In genomic region chr2:232525796-232526195, GRCh38 we compare ENCODE assay signal across 14 cellular contexts.
DNase-seq lines count a peak whose midpoint lies in the region; ATAC-seq and TF ChIP-seq lines count a peak whose summit lies in the region.
"Had no signal": no experiment of that assay in that cellular context is flagged by ENCODE, and none has a peak within 500 bp of the region (broad histone marks: within the 10 kb centered on the region; RNA-seq: fewer than 3 reads in every experiment).

TSS of gene CHRND (plus strand) at chr2:232526160. CDS start at chr2:232526216, 56 bp downstream.

- peak; percentile 95 for DNase-seq in DMS 273 (lab: John Stamatoyannopoulos, UW; ENCODE audit: unreplicated experiment)
- peak; percentile 67 for DNase-seq in NCI-H2227 (lab: John Stamatoyannopoulos, UW; ENCODE audit: unreplicated experiment)
- DNase-seq in globus pallidus (ENCODE audit: low spot score), result peak; percentile 66
- peak; percentile 67 for DNase-seq in nephron progenitor cell
- no peak for DNase-seq in HAP-1 (ENCODE audit: low spot score in 2 of 2)
- DNase-seq in NCI-H226, result no peak
- no peak for DNase-seq in activated naive CD4-positive, alpha-beta T cell (lab: John Stamatoyannopoulos, UW)
- DNase-seq: effector memory CD4-positive, alpha-beta T cell; foreskin fibroblast; NCI-H1930; T-helper 2 cell had no signal

- no peaks in the 10 kb centered on the region for H3K4me1 ChIP-seq in HAP-1

- peaks cover 41% of the 10 kb centered on the region for H3K27me3 Mint-ChIP-seq in nephron progenitor cell (ENCODE audit: low read depth, poor library complexity)

- no peak within 1 kb of the TSS for H3K4me3 ChIP-seq in HAP-1
- H3K4me3 ChIP-seq: tibial nerve had no signal

- H3K36me3 Mint-ChIP-seq in nephron progenitor cell (ENCODE audit: low read depth), result no peaks in the 10 kb centered on the region

- no peak within 1 kb of the TSS for H3K27ac Mint-ChIP-seq in nephron progenitor cell

- H3K9me3 Mint-ChIP-seq in nephron progenitor cell, result no peaks in the 10 kb centered on the region

- in situ Hi-C loops in HAP-1 (cut with MboI; ENCODE audit: low sequenced_read_pairs), result loop anchor here (5.0 kb wide), 1 partner anchor 623 kb away; no protein-coding TSS in a partner anchor

- peaks cover 36% of the 10 kb centered on the region for H3K4me1 Mint-ChIP-seq in nephron progenitor cell

- no peaks in the 10 kb centered on the region for H3K9me3 ChIP-seq in HAP-1
- H3K9me3 ChIP-seq: neutrophil, tibial nerve had no signal

- no peak for TF ChIP-seq CTCF in nephron progenitor cell (IDR thresholded peaks at IDR 0.05)

- H3K27me3 ChIP-seq in HAP-1 (ENCODE audit: low read depth), result peaks cover 10% of the 10 kb centered on the region

- no peaks in the 10 kb centered on the region for H3K36me3 ChIP-seq in HAP-1 (replicated peaks)
- H3K36me3 ChIP-seq: neutrophil, tibial nerve had no signal

- H3K4me3 Mint-ChIP-seq in nephron progenitor cell, result peak within 1 kb of the TSS; percentile 62

- no peak for ATAC-seq in GM21786 (IDR thresholded peaks at IDR 0.05; ENCODE audit: unreplicated experiment)

Comparison
In these comparisons a context has a peak if more than half of its experiments do, and no peak if none do; other contexts are left out.
1. DNase-seq: peak in DMS 273 (single experiment), NCI-H2227 (single experiment), globus pallidus (single experiment) and nephron progenitor cell (single experiment); none in HAP-1 (0 of 2), NCI-H226 (single experiment) and activated naive CD4-positive, alpha-beta T cell (0 of 4).